Comparison of ENCODE assay signal across 8 cellular contexts in genomic region chr16:71846443-71846842, GRCh38. TPM values are rescaled to one million over a fixed set of nuclear protein-coding genes. Genes with fewer than 3 reads are reported as not detected.
DNase-seq lines count a peak whose midpoint lies in the region; ATAC-seq and TF ChIP-seq lines count a peak whose summit lies in the region.

No MANE protein-coding gene starts in this region.

- no peaks in the 10 kb centered on the region for H3K27me3 Mint-ChIP-seq in brain

- H3K27me3 ChIP-seq in testis: no peaks in the 10 kb centered on the region

- WGBS in testis, 2 donors: 0% methylated on average over 11 to 19 of the region's 19 CpGs

- no peaks in the 10 kb centered on the region for H3K9me3 Mint-ChIP-seq in brain

- peak overlapping the region; percentile 88 for H3K4me3 ChIP-seq in GM12875 (ENCODE audit: low read depth, low read length)
- H3K4me3 ChIP-seq in NB4 (ENCODE audit: low read depth, low read length): peak overlapping the region; percentile 96
- peak overlapping the region; percentile 77 to 99 for H3K4me3 ChIP-seq in testis

- H3K27ac ChIP-seq in testis: peak overlapping the region; percentile 86

- DNase-seq in NB4 (ENCODE audit: low read depth) (peak; percentile 32), left lobe of liver (ENCODE audit: low spot score) (no peak), testis (peak; percentile 20), NCI-H526 (lab: John Stamatoyannopoulos, UW) (no peak)

- no peaks in the 10 kb centered on the region for H3K36me3 ChIP-seq in testis (ENCODE audit: low read depth, missing control alignments)

- H3K4me1 ChIP-seq in testis: peaks cover 7% of the 10 kb centered on the region

- no peak for TF ChIP-seq POLR2A in NB4 (IDR thresholded peaks at IDR 0.05; ENCODE audit: extremely low read depth, insufficient read length)
- TF ChIP-seq POLR2A in testis (IDR thresholded peaks at IDR 0.05): no peak

- H3K4me3 Mint-ChIP-seq in brain: peak overlapping the region; percentile 88 to 96 (median 95)

- H3K9me3 ChIP-seq in testis: no peaks in the 10 kb centered on the region

- peaks cover 25% of the 10 kb centered on the region for H3K36me3 Mint-ChIP-seq in brain

- TF ChIP-seq CTCF in GM12875 (IDR thresholded peaks at IDR 0.05; ENCODE audit: borderline replicate concordance, insufficient read depth, low read depth, low read length) (no peak), NB4 (IDR thresholded peaks at IDR 0.05; ENCODE audit: low read depth, low read length) (no peak), brain (conservative IDR thresholded peaks at IDR 0.05) (no peak), testis (IDR thresholded peaks at IDR 0.05) (no peak)

- peaks cover 18% of the 10 kb centered on the region for H3K4me1 Mint-ChIP-seq in brain

- intact Hi-C loops in testis (cut with DNase I; ENCODE audit: low total_unique reads): no loop called here

- ATAC-seq in left lobe of liver (peak; percentile 8), HG02970 (IDR thresholded peaks at IDR 0.05; ENCODE audit: low FRiP score, unreplicated experiment) (no peak), HG03095 (IDR thresholded peaks at IDR 0.05; ENCODE audit: unreplicated experiment) (no peak)

- peak overlapping the region; percentile 58 to 88 (median 73) for H3K27ac Mint-ChIP-seq in brain

RNA-seq across cellular contexts. Expression of gene ATXN1L, which starts 0.7 kb away (rescaled TPM):
- polyA plus RNA-seq in brain (ENCODE audit: insufficient read depth, low read depth, low replicate concordance) (17.6 TPM), testis (ENCODE audit: insufficient read depth, low read depth, low replicate concordance) (36.8 TPM)
- total RNA-seq in left lobe of liver (10.0 TPM), testis (10 to 100 TPM; 36.1 to 39.3 TPM)

RNA-seq across cellular contexts. Expression of gene ZNF821, which starts 37.5 kb away (rescaled TPM):
- polyA plus RNA-seq in brain (ENCODE audit: insufficient read depth, low read depth, low replicate concordance) (59.7 TPM), testis (ENCODE audit: insufficient read depth, low read depth, low replicate concordance) (74.3 TPM)
- total RNA-seq in left lobe of liver (2.4 TPM), testis (10 to 100 TPM; 30.5 to 57.4 TPM)

RNA-seq across cellular contexts. Expression of gene AP1G1, which starts 37.8 kb away (rescaled TPM):
- polyA plus RNA-seq in brain (ENCODE audit: insufficient read depth, low read depth, low replicate concordance): 31.3 TPM
- 51.9 TPM for total RNA-seq in left lobe of liver
- total RNA-seq in testis: 100 to 1,000 TPM; 155 to 203 TPM
- polyA plus RNA-seq in testis (ENCODE audit: insufficient read depth, low read depth, low replicate concordance): 125 TPM

RNA-seq across cellular contexts. Expression of gene IST1, which starts 48.9 kb away (rescaled TPM):
- polyA plus RNA-seq in brain (ENCODE audit: insufficient read depth, low read depth, low replicate concordance) (221 TPM), testis (ENCODE audit: insufficient read depth, low read depth, low replicate concordance) (236 TPM)
- total RNA-seq in left lobe of liver (56.2 TPM), testis (100 to 1,000 TPM; 301 to 306 TPM)

Comparison
In these comparisons a context has a peak if more than half of its experiments do, and no peak if none do; other contexts are left out.
1. DNase-seq: peak in NB4 (single experiment) and testis (single experiment); none in left lobe of liver (single experiment) and NCI-H526 (0 of 2).
2. Peak in every context shown above with its lines, with median percentiles within 50 percentile points of each other: H3K4me3 ChIP-seq.